22 cellular contexts compared by ENCODE assay signal in genomic region chr7:153370092-153370491, GRCh38.
"Had no signal": no experiment of that assay in that cellular context is flagged by ENCODE, and none has a peak within 500 bp of the region (broad histone marks: within the 10 kb centered on the region; RNA-seq: fewer than 3 reads in every experiment).

No MANE protein-coding gene starts in this region.

- DNase-seq: activated CD4-positive, alpha-beta T cell treated with anti-CD3 and anti-CD28 coated beads for 4 hours; activated CD4-positive, alpha-beta T cell treated with anti-CD3 and anti-CD28 coated beads, Interleukin-2, amount 50 U/mL, for 4 hours; activated effector memory CD4-positive, alpha-beta T cell treated with Interleukin-2 at 50 U/mL for 16 hours; activated naive CD4-positive, alpha-beta T cell treated with Interleukin-2 at 50 U/mL for 16 hours; activated T-cell treated with anti-CD3 and anti-CD28 coated beads for 4 hours; activated T-cell treated with anti-CD3 and anti-CD28 coated beads, Interleukin-2, amount 50 U/mL, for 72 hours; aorta; body of pancreas; dorsolateral prefrontal cortex; effector memory CD8-positive, alpha-beta T cell; hippocampal formation; left cardiac atrium; left ventricle myocardium superior; pancreas; psoas muscle; stimulated activated CD4-positive, alpha-beta T cell treated with anti-CD3 and anti-CD28 coated beads, Interleukin-15, amount 100 ng/mL, for 24 hours; stimulated activated CD4-positive, alpha-beta T cell treated with anti-CD3 and anti-CD28 coated beads, Interleukin-2, amount 100 ng/mL, for 24 hours; stimulated activated naive CD4-positive, alpha-beta T cell treated with Interleukin-2 at 50 U/mL for 16 hours; trophoblast cell had no signal

- H3K27ac ChIP-seq: body of pancreas, coronary artery, dorsolateral prefrontal cortex, gastroesophageal sphincter, pancreas, psoas muscle, thoracic aorta had no signal

- H3K4me1 ChIP-seq: body of pancreas, gastroesophageal sphincter, pancreas, psoas muscle had no signal

- H3K4me3 ChIP-seq: body of pancreas, coronary artery, dorsolateral prefrontal cortex, gastroesophageal sphincter, pancreas, psoas muscle, thoracic aorta had no signal

- H3K27me3 ChIP-seq: body of pancreas, dorsolateral prefrontal cortex, gastroesophageal sphincter, pancreas had no signal

- H3K9me3 ChIP-seq: pancreas, psoas muscle had no signal

- H3K36me3 ChIP-seq: gastroesophageal sphincter, pancreas, thoracic aorta had no signal
